ENCODE assay signal across 1 cellular context in genomic region chr10:70232155-70232858, GRCh38.
TF ChIP-seq lines count a peak whose summit lies in the region.

No MANE protein-coding gene starts in this region.

TF ChIP-seq in HEK293, 187 proteins besides CTCF, POLR2A, EP300 and RAD21 (continued from another document):
- 0 out of 2 replicates have a peak, but pooled peaks have one; percentile 21 for TF ChIP-seq ZBTB10 (tag by site-specific recombination; IDR thresholded peaks at IDR 0.05)
- TF ChIP-seq HIC1 (tag by site-specific recombination; IDR thresholded peaks at IDR 0.05) = peak; percentile 56; the same call in 1 of the 2 replicates
- TF ChIP-seq KLF7 (tag by site-specific recombination; IDR thresholded peaks at IDR 0.05; ENCODE audit: borderline replicate concordance) = no peak
- TF ChIP-seq GLIS2 (tag by site-specific recombination; IDR thresholded peaks at IDR 0.05) = peak; percentile 77
- no peak for TF ChIP-seq ZFP41 (tag by site-specific recombination; IDR thresholded peaks at IDR 0.05; ENCODE audit: borderline replicate concordance)
- TF ChIP-seq, protein P1, sequence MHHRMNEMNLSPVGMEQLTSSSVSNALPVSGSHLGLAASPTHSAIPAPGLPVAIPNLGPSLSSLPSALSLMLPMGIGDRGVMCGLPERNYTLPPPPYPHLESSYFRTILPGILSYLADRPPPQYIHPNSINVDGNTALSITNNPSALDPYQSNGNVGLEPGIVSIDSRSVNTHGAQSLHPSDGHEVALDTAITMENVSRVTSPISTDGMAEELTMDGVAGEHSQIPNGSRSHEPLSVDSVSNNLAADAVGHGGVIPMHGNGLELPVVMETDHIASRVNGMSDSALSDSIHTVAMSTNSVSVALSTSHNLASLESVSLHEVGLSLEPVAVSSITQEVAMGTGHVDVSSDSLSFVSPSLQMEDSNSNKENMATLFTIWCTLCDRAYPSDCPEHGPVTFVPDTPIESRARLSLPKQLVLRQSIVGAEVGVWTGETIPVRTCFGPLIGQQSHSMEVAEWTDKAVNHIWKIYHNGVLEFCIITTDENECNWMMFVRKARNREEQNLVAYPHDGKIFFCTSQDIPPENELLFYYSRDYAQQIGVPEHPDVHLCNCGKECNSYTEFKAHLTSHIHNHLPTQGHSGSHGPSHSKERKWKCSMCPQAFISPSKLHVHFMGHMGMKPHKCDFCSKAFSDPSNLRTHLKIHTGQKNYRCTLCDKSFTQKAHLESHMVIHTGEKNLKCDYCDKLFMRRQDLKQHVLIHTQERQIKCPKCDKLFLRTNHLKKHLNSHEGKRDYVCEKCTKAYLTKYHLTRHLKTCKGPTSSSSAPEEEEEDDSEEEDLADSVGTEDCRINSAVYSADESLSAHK (tag by site-specific recombination; IDR thresholded peaks at IDR 0.05) = no peak
- no peak for TF ChIP-seq RBAK (tag by site-specific recombination; IDR thresholded peaks at IDR 0.05)
- no peak; the same call in 1 of the 2 replicates for TF ChIP-seq ZSCAN30 (tag by site-specific recombination; IDR thresholded peaks at IDR 0.05)
- TF ChIP-seq ZBTB48 (tag by site-specific recombination; IDR thresholded peaks at IDR 0.05) = 0 out of 2 replicates have a peak, but pooled peaks have one; percentile 12
- no peak for TF ChIP-seq ZNF677 (tag by site-specific recombination; IDR thresholded peaks at IDR 0.05)
TF ChIP-seq in HEK293: peak in this region for 41.
